ENCODE assay signal across 28 cellular contexts in genomic region chr17:76008630-76009425, GRCh38. TPM values are rescaled to one million over a fixed set of nuclear protein-coding genes. Genes with fewer than 3 reads are reported as not detected.
"Had no signal": no experiment of that assay in that cellular context is flagged by ENCODE, and none has a peak within 500 bp of the region (broad histone marks: within the 10 kb centered on the region; RNA-seq: fewer than 3 reads in every experiment).

No MANE protein-coding gene starts in this region.

- H3K27ac ChIP-seq: hepatocyte, spleen, thoracic aorta, upper lobe of left lung had no signal

- H3K27me3 ChIP-seq: hepatocyte, spleen, upper lobe of left lung had no signal

- H3K36me3 ChIP-seq: thoracic aorta had no signal

- H3K4me3 ChIP-seq: hepatocyte, spleen, thoracic aorta, upper lobe of left lung had no signal

- H3K4me1 Mint-ChIP-seq: activated B cell treated with CpG ODN at 0.5 μM for 24 hours; activated CD4-positive, alpha-beta T cell treated with anti-CD3 and anti-CD28 coated beads for 36 hours; immature natural killer cell had no signal

- H3K9me3 ChIP-seq: spleen, thoracic aorta, upper lobe of left lung had no signal

- H3K27ac Mint-ChIP-seq: activated B cell treated with CpG ODN at 0.5 μM for 24 hours; activated CD4-positive, alpha-beta T cell treated with anti-CD3 and anti-CD28 coated beads for 36 hours; activated naive CD8-positive, alpha-beta T cell treated with anti-CD3 and anti-CD28 coated beads for 36 hours; activated T-cell treated with anti-CD3 and anti-CD28 coated beads, Interleukin-2, amount 50 U/mL, for 24 hours; activated T-helper 17 cell treated with anti-CD3 and anti-CD28 coated beads, Interleukin-2, amount 50 U/mL, for 72 hours; T-helper 17 cell had no signal

- H2AFZ ChIP-seq: hepatocyte had no signal

- H3K79me2 ChIP-seq: hepatocyte had no signal

- H3K27me3 Mint-ChIP-seq: activated B cell treated with CpG ODN at 0.5 μM for 24 hours; activated CD4-positive, alpha-beta T cell treated with anti-CD3 and anti-CD28 coated beads for 36 hours; activated naive CD8-positive, alpha-beta T cell treated with anti-CD3 and anti-CD28 coated beads for 36 hours; activated T-cell treated with anti-CD3 and anti-CD28 coated beads, Interleukin-2, amount 50 U/mL, for 24 hours; activated T-helper 17 cell treated with anti-CD3 and anti-CD28 coated beads, Interleukin-2, amount 50 U/mL, for 72 hours; memory B cell; T-helper 17 cell had no signal

- H3K4me3 Mint-ChIP-seq: activated B cell treated with CpG ODN at 0.5 μM for 24 hours; activated CD4-positive, alpha-beta T cell treated with anti-CD3 and anti-CD28 coated beads for 36 hours; activated naive CD8-positive, alpha-beta T cell treated with anti-CD3 and anti-CD28 coated beads for 36 hours; activated T-cell treated with anti-CD3 and anti-CD28 coated beads, Interleukin-2, amount 50 U/mL, for 24 hours; activated T-helper 17 cell treated with anti-CD3 and anti-CD28 coated beads, Interleukin-2, amount 50 U/mL, for 72 hours; immature natural killer cell; memory B cell; T-helper 17 cell had no signal

- H3K4me2 ChIP-seq: hepatocyte had no signal

- DNase-seq: activated B cell treated with CpG ODN at 0.5 μM for 24 hours; activated CD4-positive, alpha-beta T cell treated with anti-CD3 and anti-CD28 coated beads for 36 hours; activated CD4-positive, alpha-beta T cell treated with anti-CD3 and anti-CD28 coated beads, Interleukin-2, amount 50 U/mL, for 4 hours; activated CD8-positive, alpha-beta memory T cell treated with anti-CD3 and anti-CD28 coated beads for 24 hours; activated CD8-positive, alpha-beta memory T cell treated with anti-CD3 and anti-CD28 coated beads, Interleukin-2, amount 50 U/mL, for 4 hours; activated naive CD4-positive, alpha-beta T cell treated with Interleukin-2 at 50 U/mL for 16 hours; activated naive CD8-positive, alpha-beta T cell treated with anti-CD3 and anti-CD28 coated beads for 36 hours; activated T-cell treated with anti-CD3 and anti-CD28 coated beads, Interleukin-2, amount 50 U/mL, for 24 hours; central memory CD4-positive, alpha-beta T cell; effector memory CD4-positive, alpha-beta T cell; foreskin melanocyte; glutamatergic neuron; immature natural killer cell; left ventricle myocardium superior; occipital lobe; spleen; stimulated activated CD4-positive, alpha-beta T cell treated with anti-CD3 and anti-CD28 coated beads, Interleukin-4, amount 100 ng/mL, for 1 hour; stimulated activated naive CD4-positive, alpha-beta T cell treated with Interleukin-2 at 50 U/mL for 16 hours; SW 1271; T-helper 17 cell had no signal

- FAIRE-seq: astrocyte, endothelial cell of umbilical vein had no signal

- H3K9me3 Mint-ChIP-seq: activated B cell treated with CpG ODN at 0.5 μM for 24 hours; activated naive CD8-positive, alpha-beta T cell treated with anti-CD3 and anti-CD28 coated beads for 36 hours; activated T-cell treated with anti-CD3 and anti-CD28 coated beads, Interleukin-2, amount 50 U/mL, for 24 hours; activated T-helper 17 cell treated with anti-CD3 and anti-CD28 coated beads, Interleukin-2, amount 50 U/mL, for 72 hours; immature natural killer cell; memory B cell had no signal

- H3K36me3 Mint-ChIP-seq: memory B cell had no signal

RNA-seq across cellular contexts. Expression of gene EVPL, which starts 18.3 kb away (rescaled TPM):
- total RNA-seq: activated B cell treated with CpG ODN at 0.5 μM for 24 hours, astrocyte, endothelial cell of umbilical vein, occipital lobe had no signal
- polyA plus RNA-seq: endothelial cell of umbilical vein, immature natural killer cell, neural cell had no signal
